Comparison of ENCODE assay signal across 8 cellular contexts in genomic region chr3:53347261-53348064, GRCh38.
A peak's percentile ranks its signal among the peaks of the same experiment; 100 is the strongest.
DNase-seq lines count a peak whose midpoint lies in the region; ATAC-seq and TF ChIP-seq lines count a peak whose summit lies in the region.

Gene DCP1A, minus strand, starts transcription at chr3:53347543. Its CDS starts 26 bp downstream, at chr3:53347517.

- peak within 1 kb of the TSS; percentile 92 for H3K4me3 ChIP-seq in AG09309 (ENCODE audit: control insufficient read depth, low read depth, low read length)

- peak; percentile 95 for TF ChIP-seq POLR2A in GM18951 (IDR thresholded peaks at IDR 0.05; ENCODE audit: extremely low read depth, insufficient read depth, insufficient read length)

- no peak for TF ChIP-seq CTCF in AG09309 (IDR thresholded peaks at IDR 0.05; ENCODE audit: control insufficient read depth, insufficient read depth, low read depth, low read length, missing control alignments)

- ATAC-seq in HG03196 (IDR thresholded peaks at IDR 0.05; ENCODE audit: unreplicated experiment) = peak; percentile 98

- DNase-seq in AG09309 (ENCODE audit: low read depth) (peak; percentile 89), NCI-H446 (lab: John Stamatoyannopoulos, UW) (peak; percentile 77 to 90), cerebellar cortex (ENCODE audit: low spot score) (peak; percentile 97), islet precursor cell (peak; percentile 99)
- DNase-seq in activated CD4-positive, CD25-positive, alpha-beta regulatory T cell treated with anti-CD3 and anti-CD28 coated beads, Interleukin-2, amount 50 U/mL, for 16 hours (ENCODE audit: low read depth, low spot score) = peak; percentile 90
- DNase-seq in stimulated activated CD4-positive, alpha-beta T cell treated with anti-CD3 and anti-CD28 coated beads, Interleukin-12 subunit alpha, Interleukin-12 subunit beta, amount 100 ng/mL, for 48 hours (ENCODE audit: low read depth in 2 of 3, low spot score in 1 of 3) = peak; percentile 89 to 94 (median 93)

- in situ Hi-C loops in GM18951 (cut with MboI; ENCODE audit: low sequenced_read_pairs, unreplicated experiment) = no loop called here

Comparison
In these comparisons a context has a peak if more than half of its experiments do, and no peak if none do; other contexts are left out.
1. Peak in every context shown above with its lines: DNase-seq, ATAC-seq and H3K4me3 ChIP-seq.